ENCODE assay signal across 26 cellular contexts in genomic region chr19:46533085-46534081, GRCh38. TPM values are rescaled to one million over a fixed set of nuclear protein-coding genes. Genes with fewer than 3 reads are reported as not detected.
DNase-seq lines count a peak whose midpoint lies in the region; ATAC-seq, FAIRE-seq and TF ChIP-seq lines count a peak whose summit lies in the region.
"Had no signal": no experiment of that assay in that cellular context is flagged by ENCODE, and none has a peak within 500 bp of the region (broad histone marks: within the 10 kb centered on the region; RNA-seq: fewer than 3 reads in every experiment).

No MANE protein-coding gene starts in this region.

- no peak overlapping the region for H3K4me3 Mint-ChIP-seq in stimulated activated naive B cell treated with anti-CD40 and anti-IgM and Interleukin-4, amounts not matched to agents 10 μg/mL and 1 μg/mL and 100 μg/mL, for 72 hours
- H3K4me3 Mint-ChIP-seq: CD4-positive, alpha-beta T cell; central memory CD8-positive, alpha-beta T cell; mesothelial cell of epicardium; nephron progenitor cell; type B pancreatic cell had no signal

- H3K27me3 Mint-ChIP-seq in stimulated activated naive B cell treated with anti-CD40 and anti-IgM and Interleukin-4, amounts not matched to agents 10 μg/mL and 1 μg/mL and 100 μg/mL, for 72 hours, result peaks cover 27 to 35% of the 10 kb centered on the region in 2 donors
- H3K27me3 Mint-ChIP-seq: CD4-positive, alpha-beta T cell had no signal

- H3F3A ChIP-seq in SK-N-SH (replicated peaks; ENCODE audit: insufficient read depth), result no peaks in the 10 kb centered on the region

- peak overlapping the region; percentile 59 for H3K27ac Mint-ChIP-seq in stimulated activated naive B cell treated with anti-CD40 and anti-IgM and Interleukin-4, amounts not matched to agents 10 μg/mL and 1 μg/mL and 100 μg/mL, for 72 hours
- H3K27ac Mint-ChIP-seq: activated T-helper 2 cell treated with anti-CD3 and anti-CD28 coated beads, Interferon-gamma antibody, Interleukin-2, Interleukin-4, amounts not matched to agents 10 μg/mL and 5 μg/mL and 100 μg/mL, durations not matched to agents 14 hours and 24 hours and 36 hours; CD4-positive, alpha-beta T cell; mesothelial cell of epicardium; nephron progenitor cell; type B pancreatic cell had no signal

- H3K4me2 ChIP-seq in SK-N-SH, result no peak overlapping the region
- no peak overlapping the region for H3K4me2 ChIP-seq in GM12878 (ENCODE audit: control insufficient read depth, insufficient read depth)
- no peak overlapping the region for H3K4me2 ChIP-seq in HepG2 (ENCODE audit: low read depth, low read length)

- no peaks in the 10 kb centered on the region for H3K9me3 ChIP-seq in SK-N-SH
- no peaks in the 10 kb centered on the region for H3K9me3 ChIP-seq in GM12878 (replicated peaks; ENCODE audit: control insufficient read depth, insufficient read depth, low read length)
- H3K9me3 ChIP-seq in HepG2 (ENCODE audit: low read length), result no peaks in the 10 kb centered on the region
- H3K9me3 ChIP-seq: adrenal gland had no signal

- H3K4me1 Mint-ChIP-seq in stimulated activated naive B cell treated with anti-CD40 and anti-IgM and Interleukin-4, amounts not matched to agents 10 μg/mL and 1 μg/mL and 100 μg/mL, for 72 hours, result peaks cover 17 to 27% of the 10 kb centered on the region in 2 donors

- no peak overlapping the region for H2AFZ ChIP-seq in SK-N-SH (ENCODE audit: low read depth)
- no peak overlapping the region for H2AFZ ChIP-seq in GM12878 (ENCODE audit: control insufficient read depth, low read depth, low read length)
- H2AFZ ChIP-seq in HepG2 (ENCODE audit: low read length), result no peak overlapping the region

- H3K9me2 ChIP-seq in SK-N-SH, result no peaks in the 10 kb centered on the region

- SMC1A ChIA-PET in GM12878 (lab: Charles Lee; ENCODE audit: uncharacterized antibody, unreplicated experiment), result interaction anchor here (0.6 kb wide), 1 partner anchor 12 kb away, joined by 3 read pairs; no protein-coding TSS in a partner anchor

- H4K20me1 ChIP-seq in SK-N-SH (ENCODE audit: insufficient read depth) (no peaks in the 10 kb centered on the region), GM12878 (ENCODE audit: control insufficient read depth, insufficient read depth) (no peaks in the 10 kb centered on the region), HepG2 (ENCODE audit: insufficient read depth, low read length) (no peaks in the 10 kb centered on the region; the same call in 1 of the 2 replicates)

- H3K9me3 Mint-ChIP-seq in stimulated activated naive B cell treated with anti-CD40 and anti-IgM and Interleukin-4, amounts not matched to agents 10 μg/mL and 1 μg/mL and 100 μg/mL, for 72 hours, result no peaks in the 10 kb centered on the region
- H3K9me3 Mint-ChIP-seq: activated T-helper 2 cell treated with anti-CD3 and anti-CD28 coated beads, Interferon-gamma antibody, Interleukin-2, Interleukin-4, amounts not matched to agents 10 μg/mL and 5 μg/mL and 100 μg/mL, durations not matched to agents 14 hours and 24 hours and 36 hours; CD4-positive, alpha-beta T cell; central memory CD8-positive, alpha-beta T cell; mesothelial cell of epicardium; nephron progenitor cell; type B pancreatic cell had no signal

- H3K4me3 ChIP-seq in SK-N-SH (ENCODE audit: low read depth in 2 of 2, low read length in 1 of 2) (no peak overlapping the region), GM12878 (no peak overlapping the region), HepG2 (replicated peaks in 1 of 3; ENCODE audit: insufficient read depth in 1 of 3, low read depth in 2 of 3, low read length in 3 of 3) (no peak overlapping the region)
- H3K4me3 ChIP-seq: adrenal gland had no signal

- H3K27ac ChIP-seq in SK-N-SH (ENCODE audit: low read depth in 2 of 2, low read length in 1 of 2) (no peak overlapping the region), GM12878 (ENCODE audit: control insufficient read depth, insufficient read depth) (no peak overlapping the region), HepG2 (ENCODE audit: extremely low read length, insufficient read depth, low read length) (no peak overlapping the region)
- H3K27ac ChIP-seq: adrenal gland, HL-60 had no signal

- RAD21 ChIA-PET in GM12878 (lab: Charles Lee; ENCODE audit: unreplicated experiment), result no interaction called here

- TF ChIP-seq POLR2A in GM12878 (IDR thresholded peaks at IDR 0.05; ENCODE audit: low read depth, low read length), result no peak
- no peak for TF ChIP-seq POLR2A in HepG2 (IDR thresholded peaks at IDR 0.05; ENCODE audit: insufficient read depth in 1 of 2, low read depth in 2 of 2, low read length in 2 of 2)

- TF ChIP-seq RAD21 in SK-N-SH (IDR thresholded peaks at IDR 0.05; ENCODE audit: low read length), result no peak
- TF ChIP-seq RAD21 in GM12878 (IDR thresholded peaks at IDR 0.05; ENCODE audit: insufficient read depth, low read depth, low read length), result no peak
- TF ChIP-seq RAD21 in HepG2 (CRISPR knock-in tag; IDR thresholded peaks at IDR 0.05), result no peak

- H3K27me3 ChIP-seq in SK-N-SH (ENCODE audit: insufficient read depth) (no peaks in the 10 kb centered on the region), GM12878 (replicated peaks in 1 of 2; ENCODE audit: control insufficient read depth in 2 of 2, insufficient read depth in 2 of 2, low read length in 1 of 2) (no peaks in the 10 kb centered on the region; a peak in 2 of 4 replicates), HepG2 (ENCODE audit: control insufficient read depth in 1 of 2, insufficient read depth in 2 of 2, low read length in 2 of 2) (peaks cover 0 to 6% of the 10 kb centered on the region in 2 experiments; a peak in 3 of 5 replicates)
- H3K27me3 ChIP-seq: adrenal gland had no signal

- DNase-seq in SK-N-SH (peak; percentile 77), GM12878 (ENCODE audit: low read depth, low spot score) (no peak), HepG2 (ENCODE audit: low spot score) (no peak), GM19238 (ENCODE audit: insufficient read length, low spot score) (no peak), AML-193 (lab: John Stamatoyannopoulos, UW) (no peak)
- DNase-seq in stimulated activated naive B cell treated with anti-CD40 and anti-IgM and Interleukin-4, amounts not matched to agents 10 μg/mL and 1 μg/mL and 100 μg/mL, for 72 hours, result no peak
- DNase-seq: activated CD4-positive, CD25-positive, alpha-beta regulatory T cell; adrenal gland; CD4-positive, alpha-beta T cell; kidney; NCI-H2029; NCI-H526; nephron progenitor cell; OCI-M1; SIG-M5; stimulated activated naive CD4-positive, alpha-beta T cell had no signal

- POLR2A ChIA-PET in SK-N-SH (lab: Yijun Ruan, JAX), result no interaction called here
- POLR2A ChIA-PET in GM12878 (lab: Charles Lee), result no interaction called here
- POLR2A ChIA-PET in HepG2 (lab: Yijun Ruan, JAX), result no interaction called here

- ATAC-seq in SK-N-SH treated with all-trans-retinoic acid at 6 μM for 48 hours (no peak), GM12878 (no peak), HepG2 (no peak), GM21723 (IDR thresholded peaks at IDR 0.05; ENCODE audit: unreplicated experiment) (no peak)
- ATAC-seq in stimulated activated naive B cell treated with anti-CD40 and anti-IgM and Interleukin-4, amounts not matched to agents 10 μg/mL and 1 μg/mL and 100 μg/mL, for 72 hours (replicated peaks), result no peak

- H3K36me3 ChIP-seq in SK-N-SH (replicated peaks in 1 of 2; ENCODE audit: control insufficient read depth in 1 of 2, insufficient read depth in 2 of 2, low read length in 1 of 2) (no peaks in the 10 kb centered on the region), GM12878 (ENCODE audit: control insufficient read depth in 2 of 2, insufficient read depth in 2 of 2, low read length in 1 of 2) (no peaks in the 10 kb centered on the region), HepG2 (replicated peaks in 1 of 2; ENCODE audit: control insufficient read depth in 1 of 2, insufficient read depth in 2 of 2, low read length in 2 of 2) (no peaks in the 10 kb centered on the region)
- H3K36me3 ChIP-seq: adrenal gland had no signal

- TF ChIP-seq EP300 in SK-N-SH (IDR thresholded peaks at IDR 0.05; ENCODE audit: borderline replicate concordance in 1 of 2, low read depth in 1 of 2, low read length in 1 of 2), result no peak
- no peak for TF ChIP-seq EP300 in GM12878 (IDR thresholded peaks at IDR 0.05; ENCODE audit: borderline replicate concordance in 1 of 2, control insufficient read depth in 1 of 2, low read depth in 2 of 2, low read length in 2 of 2)
- TF ChIP-seq EP300 in HepG2 (IDR thresholded peaks at IDR 0.05; ENCODE audit: low read depth in 2 of 2, low read length in 2 of 2), result no peak
- no peak for TF ChIP-seq EP300 in HepG2 (CRISPR knock-in tag; IDR thresholded peaks at IDR 0.05; ENCODE audit: borderline replicate concordance)

- H3K36me3 Mint-ChIP-seq in stimulated activated naive B cell treated with anti-CD40 and anti-IgM and Interleukin-4, amounts not matched to agents 10 μg/mL and 1 μg/mL and 100 μg/mL, for 72 hours, result no peaks in the 10 kb centered on the region
- H3K36me3 Mint-ChIP-seq: mesothelial cell of epicardium, type B pancreatic cell had no signal

- H3K4me1 ChIP-seq in SK-N-SH (ENCODE audit: control insufficient read depth in 1 of 2, insufficient read depth in 2 of 2, low read depth in 1 of 2, low read length in 1 of 2), result peaks cover 0 to 21% of the 10 kb centered on the region in 2 experiments; a peak in 1 of 4 replicates
- H3K4me1 ChIP-seq in GM12878 (ENCODE audit: control insufficient read depth, insufficient read depth, low read length), result peaks cover 4% of the 10 kb centered on the region
- H3K4me1 ChIP-seq in HepG2 (ENCODE audit: insufficient read depth, low read length), result peaks cover 10% of the 10 kb centered on the region; the same call in 1 of the 2 replicates

- intact Hi-C loops in GM12878 (cut with micrococcal nuclease; ENCODE audit: unreplicated experiment), result no loop called here
- intact Hi-C loops in HepG2 (cut with micrococcal nuclease; ENCODE audit: unreplicated experiment), result no loop called here

- CTCF ChIA-PET in SK-N-SH (lab: Yijun Ruan, JAX), result interaction anchor here (0.6 to 4.5 kb wide), 3 partner anchors 11 to 89 kb away, joined by 3 to 28 read pairs (median 3); no protein-coding TSS in a partner anchor
- CTCF ChIA-PET in GM12878 (lab: Yijun Ruan, JAX), result interaction anchor here (0.6 to 1.9 kb wide), 4 partner anchors 9 to 128 kb away, joined by 3 to 8 read pairs (median 5); partner anchors contain the start of gene DACT3
- CTCF ChIA-PET in HepG2 (lab: Yijun Ruan, JAX; ENCODE audit: low intra/inter-chr PET ratio, low total read pairs), result no interaction called here

- no peak for FAIRE-seq in GM12878 (lab: Jason Lieb, UNC)
- FAIRE-seq in HepG2 (lab: Jason Lieb, UNC), result no peak
- FAIRE-seq: endometrium, H54, kidney had no signal

- H3K79me2 ChIP-seq in SK-N-SH (ENCODE audit: insufficient read depth) (no peaks in the 10 kb centered on the region), GM12878 (ENCODE audit: control insufficient read depth, insufficient read depth, low read length) (no peaks in the 10 kb centered on the region), HepG2 (ENCODE audit: insufficient read depth, low read length) (no peaks in the 10 kb centered on the region)

- WGBS in SK-N-SH (ENCODE audit: low lambda C conversion rate), result 53% methylated on average over 20 of the region's 28 CpGs
- WGBS in GM12878 (ENCODE audit: insufficient coverage, insufficient replicate concordance, low lambda C conversion rate, missing lambda C conversion rate), result 30% methylated on average over 27 of the region's 28 CpGs
- WGBS in HepG2 (ENCODE audit: low lambda C conversion rate), result 21% methylated on average over 9 of the region's 28 CpGs

- BruUV-seq in GM12878 (replicated peaks; lab: Mats Ljungman, UMichigan), result no TSS peak
- BruUV-seq in HepG2 (replicated peaks; lab: Mats Ljungman, UMichigan), result no TSS peak

- in situ Hi-C loops in GM12878 (cut with MboI), result loop anchor here (5.0 kb wide), 1 partner anchor 134 kb away; no protein-coding TSS in a partner anchor
- in situ Hi-C loops in HepG2 (cut with HindIII; ENCODE audit: extremely low pct_ligation_motif_present, low pct_unique_long_range_greater_than_20kb), result no loop called here

- no peak overlapping the region for H3K9ac ChIP-seq in SK-N-SH
- H3K9ac ChIP-seq in GM12878 (ENCODE audit: control insufficient read depth, insufficient read depth, low read length), result no peak overlapping the region
- H3K9ac ChIP-seq in HepG2 (ENCODE audit: insufficient read depth, low read depth, low read length), result no peak overlapping the region

- TF ChIP-seq CTCF in SK-N-SH (IDR thresholded peaks at IDR 0.05) (no peak), GM12878 (IDR thresholded peaks at IDR 0.05 in 2 of 3, conservative IDR thresholded peaks at IDR 0.05 in 1 of 3; ENCODE audit: control insufficient read depth in 2 of 3, extremely low read depth in 1 of 3, insufficient read depth in 1 of 3, low read depth in 3 of 3, low read length in 3 of 3) (no peak), HepG2 (CRISPR knock-in tag; IDR thresholded peaks at IDR 0.05) (no peak)

RNA-seq across cellular contexts. Expression of gene PNMA8B, which starts 37.7 kb away (rescaled TPM):
- polyA plus RNA-seq in SK-N-SH (2012; rRNA removed) (0.63 and 0.92 TPM in 2 replicates), GM12878 (2011; rRNA removed) (not detected in 2 replicates), GM12878 (2014; fragmentation: Illumina TruSeq; extraction: Trizol) (0.01 TPM in 1 of 2 replicates, not detected in the other), GM12878 (2014; fragmentation: Nextera tagmentation; extraction: Ambion mirVana) (not detected), GM12878 (2014; rRNA removed) (not detected in 2 replicates), GM12878 (2016; fragmentation: Nextera tagmentation; extraction: Ambion mirVana) (not detected), HepG2 (2011; rRNA removed) (not detected in 2 replicates)
- 0.39 and 0.66 TPM in 2 replicates for polyA plus RNA-seq in SK-N-SH (2012; cell fraction: cytosol; rRNA removed)
- polyA plus RNA-seq in SK-N-SH (2012; cell fraction: nucleus; rRNA removed), result 0.66 and 0.74 TPM in 2 replicates
- 0.08 TPM in 1 of 2 replicates, not detected in the other for total RNA-seq in GM12878 (2013; cell fraction: nucleolus; rRNA removed)
- total RNA-seq in GM12878 (2014; rRNA removed) (not detected in 2 replicates), GM12878 (2014; rRNA removed; fragmentation: Illumina TruSeq; extraction: Trizol) (not detected in 2 replicates), GM12878 (2021) (not detected in 2 replicates), HepG2 (2016; rRNA removed; fragmentation: Illumina TruSeq; extraction: Trizol) (not detected in 2 replicates)
- not detected for polyA plus RNA-seq in GM12878 (2011; ENCODE audit: low read depth)
- polyA plus RNA-seq in GM12878 (2011; cell fraction: cytosol; rRNA removed), result not detected in 2 replicates
- polyA plus RNA-seq in GM12878 (2011; cell fraction: nucleus; rRNA removed), result not detected in 2 replicates
- polyA plus RNA-seq in GM12878 (2012), result 0.01 TPM in 1 of 2 replicates, not detected in the other
- polyA minus RNA-seq in GM12878 (2011; rRNA and poly(A)+ RNA removed), result not detected in 2 replicates
- polyA minus RNA-seq in GM12878 (2011; cell fraction: cytosol; rRNA and poly(A)+ RNA removed), result not detected in 2 replicates
- polyA minus RNA-seq in GM12878 (2011; cell fraction: nucleus; rRNA and poly(A)+ RNA removed), result not detected in 2 replicates
- total RNA-seq in HepG2 (2016; cell fraction: cytosol; rRNA removed; fragmentation: Illumina TruSeq; extraction: Trizol; ENCODE audit: low read depth), result not detected in 2 replicates
- total RNA-seq in HepG2 (2016; cell fraction: insoluble cytoplasmic fraction; rRNA removed; fragmentation: Illumina TruSeq; extraction: Trizol), result not detected in 2 replicates
- not detected in 2 replicates for total RNA-seq in HepG2 (2016; cell fraction: membrane; rRNA removed; fragmentation: Illumina TruSeq; extraction: Trizol)
- not detected in 2 replicates for total RNA-seq in HepG2 (2016; cell fraction: nucleus; rRNA removed; fragmentation: Illumina TruSeq; extraction: Trizol)
- polyA plus RNA-seq in HepG2 (2011; cell fraction: cytosol; rRNA removed), result not detected in 2 replicates
- polyA plus RNA-seq in HepG2 (2011; cell fraction: nucleus; rRNA removed), result 0.02 TPM in 1 of 2 replicates, not detected in the other
- not detected in 2 replicates for polyA plus RNA-seq in HepG2 (2012)
- not detected in 2 replicates for polyA plus RNA-seq in HepG2 (2016; cell fraction: cytosol; fragmentation: Illumina TruSeq; extraction: Trizol; ENCODE audit: low read depth)
- polyA plus RNA-seq in HepG2 (2016; cell fraction: insoluble cytoplasmic fraction; fragmentation: Illumina TruSeq; extraction: Trizol; ENCODE audit: low read depth), result not detected in 2 replicates
- polyA plus RNA-seq in HepG2 (2016; cell fraction: membrane; fragmentation: Illumina TruSeq; extraction: Trizol; ENCODE audit: low read depth), result not detected in 2 replicates
- not detected in 2 replicates for polyA plus RNA-seq in HepG2 (2016; cell fraction: nucleus; fragmentation: Illumina TruSeq; extraction: Trizol; ENCODE audit: insufficient read depth, low read depth)
- polyA minus RNA-seq in HepG2 (2011; rRNA and poly(A)+ RNA removed; ENCODE audit: low replicate concordance), result 0.07 TPM in 1 of 2 replicates, not detected in the other
- not detected in 2 replicates for polyA minus RNA-seq in HepG2 (2011; cell fraction: cytosol; rRNA and poly(A)+ RNA removed)
- polyA minus RNA-seq in HepG2 (2011; cell fraction: nucleus; rRNA and poly(A)+ RNA removed), result not detected in 2 replicates
- total RNA-seq: activated T-helper 2 cell treated with anti-CD3 and anti-CD28 coated beads, Interferon-gamma antibody, Interleukin-2, Interleukin-4, amounts not matched to agents 10 μg/mL and 5 μg/mL and 100 μg/mL, durations not matched to agents 14 hours and 24 hours and 36 hours; T-helper 2 cell treated with Interferon-gamma antibody and Interleukin-4, amounts not matched to agents 100 ng/mL and 5 ng/mL, for 36 hours had no signal
